ENCODE assay signal across 11 cellular contexts in genomic region chr21:44958471-44959191, GRCh38. TPM values are rescaled to one million over a fixed set of nuclear protein-coding genes. Genes with fewer than 3 reads are reported as not detected.
DNase-seq lines count a peak whose midpoint lies in the region; ATAC-seq, FAIRE-seq and TF ChIP-seq lines count a peak whose summit lies in the region.
"Had no signal": no experiment of that assay in that cellular context is flagged by ENCODE, and none has a peak within 500 bp of the region (broad histone marks: within the 10 kb centered on the region; RNA-seq: fewer than 3 reads in every experiment).

No MANE protein-coding gene starts in this region.

- peak; percentile 74 for DNase-seq in Daoy (ENCODE audit: low read depth)
- DNase-seq in K562 (ENCODE audit: extremely low read depth in 1 of 4, low spot score in 3 of 4) = no peak
- DNase-seq in left ventricle myocardium superior = peak; percentile 88
- DNase-seq in putamen (ENCODE audit: low spot score) = peak; percentile 48
- DNase-seq in activated effector memory CD4-positive, alpha-beta T cell treated with anti-CD3 and anti-CD28 coated beads, Interleukin-2, amount 50 U/mL, for 16 hours = no peak
- no peak for DNase-seq in activated T-cell treated with anti-CD3 and anti-CD28 coated beads, Interleukin-2, amount 50 U/mL, for 72 hours
- DNase-seq: amniotic stem cell had no signal

- H3K36me3 Mint-ChIP-seq in activated T-cell treated with anti-CD3 and anti-CD28 coated beads, Interleukin-2, amount 50 U/mL, for 72 hours (ENCODE audit: insufficient read depth in 2 of 2) = peaks cover 2 to 17% of the 10 kb centered on the region in 2 donors

- no peaks in the 10 kb centered on the region for H3K9me3 ChIP-seq in K562 (replicated peaks; ENCODE audit: control insufficient read depth, insufficient read depth, low read depth, low read length)

- H3K4me2 ChIP-seq in K562 (ENCODE audit: insufficient read depth, low read length) = no peak overlapping the region
- H3K4me2 ChIP-seq: KMS-11 had no signal

- no peaks in the 10 kb centered on the region for H3K9me1 ChIP-seq in K562 (ENCODE audit: control insufficient read depth, insufficient read depth, low read length)

- POLR2A ChIA-PET in K562 (lab: Yijun Ruan, JAX) = no interaction called here

- H3K27ac ChIP-seq in K562 (ENCODE audit: extremely low read depth, low read depth, low read length) = no peak overlapping the region
- H3K27ac ChIP-seq: KMS-11 had no signal

- CTCF ChIA-PET in K562 (lab: Yijun Ruan, JAX; ENCODE audit: low intra/inter-chr PET ratio) = no interaction called here

- H3K4me1 Mint-ChIP-seq in activated T-cell treated with anti-CD3 and anti-CD28 coated beads, Interleukin-2, amount 50 U/mL, for 72 hours (ENCODE audit: low read depth) = no peaks in the 10 kb centered on the region

- H3K4me3 ChIP-seq in K562 = no peak overlapping the region

- no peak for TF ChIP-seq RAD21 in K562 (CRISPR knock-in tag; conservative IDR thresholded peaks at IDR 0.05 in 1 of 2, IDR thresholded peaks at IDR 0.05 in 1 of 2)

- no peak for ATAC-seq in K562
- peak; percentile 79 for ATAC-seq in left ventricle myocardium superior
- no peak for ATAC-seq in GM18861 (IDR thresholded peaks at IDR 0.05; ENCODE audit: unreplicated experiment)
- ATAC-seq in HG03442 (IDR thresholded peaks at IDR 0.05; ENCODE audit: unreplicated experiment) = no peak
- no peak for ATAC-seq in activated T-cell treated with anti-CD3 and anti-CD28 coated beads, Interleukin-2, amount 50 U/mL, for 72 hours (replicated peaks in 1 of 2)
- ATAC-seq: naive thymus-derived CD8-positive, alpha-beta T cell had no signal

- no TSS peak for BruUV-seq in K562 (replicated peaks; lab: Mats Ljungman, UMichigan)

- H3K9me3 Mint-ChIP-seq in activated T-cell treated with anti-CD3 and anti-CD28 coated beads, Interleukin-2, amount 50 U/mL, for 72 hours = no peaks in the 10 kb centered on the region
- H3K9me3 Mint-ChIP-seq: naive thymus-derived CD8-positive, alpha-beta T cell had no signal

- no peak for FAIRE-seq in K562 (lab: Jason Lieb, UNC)

- no peak for TF ChIP-seq EP300 in K562 (IDR thresholded peaks at IDR 0.05; ENCODE audit: low read length)

- H3K9ac ChIP-seq in K562 (ENCODE audit: insufficient read depth in 1 of 2, low read depth in 2 of 2, low read length in 2 of 2) = no peak overlapping the region
- H3K9ac ChIP-seq: KMS-11 had no signal

- peaks cover 19% of the 10 kb centered on the region for H4K20me1 ChIP-seq in K562 (replicated peaks; ENCODE audit: control insufficient read depth, insufficient read depth, low read length)

- no peaks in the 10 kb centered on the region for H3K27me3 ChIP-seq in K562 (ENCODE audit: control insufficient read depth in 2 of 2, insufficient read depth in 2 of 2, low read length in 2 of 2)

- peaks cover 92% of the 10 kb centered on the region for H3K36me3 ChIP-seq in K562 (ENCODE audit: control insufficient read depth, insufficient read depth, low read length)

- H3K4me1 ChIP-seq in K562 (replicated peaks in 1 of 2; ENCODE audit: control insufficient read depth in 2 of 2, insufficient read depth in 2 of 2, low read length in 2 of 2) = peaks cover 0 to 28% of the 10 kb centered on the region in 2 experiments; a peak in 1 of 5 replicates

- no peak overlapping the region for H3K4me3 Mint-ChIP-seq in activated T-cell treated with anti-CD3 and anti-CD28 coated beads, Interleukin-2, amount 50 U/mL, for 72 hours
- H3K4me3 Mint-ChIP-seq: naive thymus-derived CD8-positive, alpha-beta T cell had no signal

- peaks cover 53% of the 10 kb centered on the region for H3K79me2 ChIP-seq in K562 (ENCODE audit: control insufficient read depth, insufficient read depth, low read length)

- H3K27me3 Mint-ChIP-seq in activated T-cell treated with anti-CD3 and anti-CD28 coated beads, Interleukin-2, amount 50 U/mL, for 72 hours (ENCODE audit: low read depth) = no peaks in the 10 kb centered on the region
- H3K27me3 Mint-ChIP-seq: naive thymus-derived CD8-positive, alpha-beta T cell had no signal

- in situ Hi-C loops in K562 (cut with MboI) = loop anchor here (10.0 to 25.0 kb wide), 2 partner anchors 486 to 879 kb away; no protein-coding TSS in a partner anchor

- no peak for TF ChIP-seq CTCF in K562 (IDR thresholded peaks at IDR 0.05 in 2 of 3, conservative IDR thresholded peaks at IDR 0.05 in 1 of 3; ENCODE audit: insufficient read depth in 2 of 3, low read depth in 1 of 3, low read length in 3 of 3)

- TF ChIP-seq POLR2A in K562 (conservative IDR thresholded peaks at IDR 0.05) = no peak

- no peak overlapping the region for H3K27ac Mint-ChIP-seq in activated T-cell treated with anti-CD3 and anti-CD28 coated beads, Interleukin-2, amount 50 U/mL, for 72 hours

- intact Hi-C loops in K562 (cut with micrococcal nuclease) (no loop called here), left ventricle myocardium superior (cut with micrococcal nuclease) (no loop called here)

- 86% methylated on average over 21 of the region's 28 CpGs for WGBS in K562 (ENCODE audit: insufficient coverage, low coverage, missing lambda C conversion rate)

- no peak overlapping the region for H2AFZ ChIP-seq in K562 (ENCODE audit: low read depth, low read length)

TF ChIP-seq in K562, 482 proteins besides CTCF, POLR2A, EP300 and RAD21 (continues in another document):
- TF ChIP-seq ZBTB8A (IDR thresholded peaks at IDR 0.05; ENCODE audit: partially characterized antibody) = no peak
- TF ChIP-seq ARID1B (IDR thresholded peaks at IDR 0.05) = no peak

RNA-seq across cellular contexts. Expression of gene SLX9, which starts 18.8 kb away (rescaled TPM):
- total RNA-seq in Daoy (2014; rRNA removed; shearing (Covaris generic)) = 46.9 and 60.5 TPM in 2 replicates
- total RNA-seq in K562 (2011; cell fraction: chromatin; rRNA removed; ENCODE audit: low replicate concordance) = 18.9 and 29.0 TPM in 2 replicates
- 22.8 and 25.7 TPM in 2 replicates for total RNA-seq in K562 (2011; cell fraction: nucleolus; rRNA removed)
- 14.8 and 16.0 TPM in 2 replicates for total RNA-seq in K562 (2011; cell fraction: nucleoplasm; rRNA removed)
- 65.2 and 66.8 TPM in 2 replicates for total RNA-seq in K562 (2014; rRNA removed)
- total RNA-seq in K562 (2014; rRNA removed; fragmentation: Illumina TruSeq; extraction: Trizol) = 11.2 and 14.8 TPM in 2 replicates
- total RNA-seq in K562 (2015; rRNA removed; fragmentation: Illumina TruSeq; extraction: Trizol) = 18.5 and 20.3 TPM in 2 replicates
- 71.2 and 75.5 TPM in 2 replicates for total RNA-seq in K562 (2021)
- polyA plus RNA-seq in K562 (2011; rRNA removed) = 13.5 and 16.5 TPM in 2 replicates
- 14.3 and 38.6 TPM in 2 replicates for polyA plus RNA-seq in K562 (2011; cell fraction: cytosol; rRNA removed)
- polyA plus RNA-seq in K562 (2011; cell fraction: nucleus; rRNA removed) = 10.2 and 19.3 TPM in 2 replicates
- polyA plus RNA-seq in K562 (2012) = 34.2 and 36.9 TPM in 2 replicates
- 8.2 and 18.9 TPM in 2 replicates for polyA plus RNA-seq in K562 (2014; fragmentation: Illumina TruSeq; extraction: Trizol)
- polyA plus RNA-seq in K562 (2014; fragmentation: Nextera tagmentation; extraction: Ambion mirVana) = 1 to 10 TPM; 1.2 to 1.8 TPM
- 54.4 and 60.2 TPM in 2 replicates for polyA plus RNA-seq in K562 (2014; rRNA removed)
- polyA minus RNA-seq in K562 (2011; rRNA and poly(A)+ RNA removed) = 16.0 and 22.8 TPM in 2 replicates
- polyA minus RNA-seq in K562 (2011; cell fraction: cytosol; rRNA and poly(A)+ RNA removed) = 25.3 and 31.3 TPM in 2 replicates
- polyA minus RNA-seq in K562 (2011; cell fraction: nucleus; rRNA and poly(A)+ RNA removed) = 3.8 and 5.3 TPM in 2 replicates
- 69.9 TPM for total RNA-seq in left ventricle myocardium superior
- 10 to 100 TPM; 38.7 to 48.9 TPM for total RNA-seq in activated T-cell treated with anti-CD3 and anti-CD28 coated beads, Interleukin-2, amount 50 U/mL, for 72 hours

RNA-seq across cellular contexts. Expression of gene ITGB2, which starts 37.9 kb away (rescaled TPM):
- total RNA-seq in Daoy (2014; rRNA removed; shearing (Covaris generic)) = 0.09 and 1.0 TPM in 2 replicates
- total RNA-seq in K562 (2011; cell fraction: chromatin; rRNA removed; ENCODE audit: low replicate concordance) = 0.69 and 1.4 TPM in 2 replicates
- 1.0 and 1.3 TPM in 2 replicates for total RNA-seq in K562 (2011; cell fraction: nucleolus; rRNA removed)
- total RNA-seq in K562 (2011; cell fraction: nucleoplasm; rRNA removed) = 0.23 and 0.29 TPM in 2 replicates
- total RNA-seq in K562 (2014; rRNA removed) (0.78 and 1.0 TPM in 2 replicates), K562 (2014; rRNA removed; fragmentation: Illumina TruSeq; extraction: Trizol) (0.07 and 0.22 TPM in 2 replicates), K562 (2015; rRNA removed; fragmentation: Illumina TruSeq; extraction: Trizol) (0.49 and 0.51 TPM in 2 replicates), K562 (2021) (1.2 and 1.3 TPM in 2 replicates), left ventricle myocardium superior (26.5 TPM)
- polyA plus RNA-seq in K562 (2011; rRNA removed) (0.20 and 1.6 TPM in 2 replicates), K562 (2014; fragmentation: Illumina TruSeq; extraction: Trizol) (0.24 and 0.25 TPM in 2 replicates), K562 (2014; fragmentation: Nextera tagmentation; extraction: Ambion mirVana) (not detected), K562 (2014; rRNA removed) (0.57 and 0.60 TPM in 2 replicates)
- 0.33 and 1.3 TPM in 2 replicates for polyA plus RNA-seq in K562 (2011; cell fraction: cytosol; rRNA removed)
- 2.0 and 3.1 TPM in 2 replicates for polyA plus RNA-seq in K562 (2011; cell fraction: nucleus; rRNA removed)
- polyA plus RNA-seq in K562 (2012) = 0.77 and 5.1 TPM in 2 replicates
- 0.04 and 0.57 TPM in 2 replicates for polyA minus RNA-seq in K562 (2011; rRNA and poly(A)+ RNA removed)
- 1.0 and 4.8 TPM in 2 replicates for polyA minus RNA-seq in K562 (2011; cell fraction: cytosol; rRNA and poly(A)+ RNA removed)
- polyA minus RNA-seq in K562 (2011; cell fraction: nucleus; rRNA and poly(A)+ RNA removed) = 0.27 and 1.8 TPM in 2 replicates
- total RNA-seq in activated T-cell treated with anti-CD3 and anti-CD28 coated beads, Interleukin-2, amount 50 U/mL, for 72 hours = 100 to 1,000 TPM; 248 to 287 TPM

Comparison
In these comparisons a context has a peak if more than half of its experiments do, and no peak if none do; other contexts are left out.
1. DNase-seq: peak in Daoy (single experiment), left ventricle myocardium superior (single experiment) and putamen (single experiment); none in K562 (0 of 4), activated effector memory CD4-positive, alpha-beta T cell treated with anti-CD3 and anti-CD28 coated beads, Interleukin-2, amount 50 U/mL, for 16 hours (single experiment) and activated T-cell treated with anti-CD3 and anti-CD28 coated beads, Interleukin-2, amount 50 U/mL, for 72 hours (0 of 2).
2. RNA of gene ITGB2, which starts 37.9 kb away (total RNA-seq): 248 to 287 TPM in activated T-cell treated with anti-CD3 and anti-CD28 coated beads, Interleukin-2, amount 50 U/mL, for 72 hours and 26.5 TPM in left ventricle myocardium superior (single experiment); 0.07 to 1.4 TPM in K562 and 0.09 to 1.0 TPM in Daoy; every median in the first group is over 10 times any median in the second.